In genomic region chr18:30862900-30863299, GRCh38 we compare ENCODE assay signal across 29 cellular contexts.
DNase-seq lines count a peak whose midpoint lies in the region; ATAC-seq and TF ChIP-seq lines count a peak whose summit lies in the region.
"Had no signal": no experiment of that assay in that cellular context is flagged by ENCODE, and none has a peak within 500 bp of the region (broad histone marks: within the 10 kb centered on the region; RNA-seq: fewer than 3 reads in every experiment).

No MANE protein-coding gene starts in this region.

- DNase-seq in GM23338 (ENCODE audit: low spot score) (no peak), left ventricle myocardium inferior (no peak), nucleus accumbens (lab: John Stamatoyannopoulos, UW) (peak in 30 of 56 donors; percentile 0 to 73 (median 22)), NCI-H2171 treated with DMSO at 0.1 percent for 48 hours (lab: John Stamatoyannopoulos, UW) (no peak), sigmoid colon (no peak), GDM1 (lab: John Stamatoyannopoulos, UW) (no peak)
- DNase-seq: AML-193; C1 segment of cervical spinal cord; CD4-positive, alpha-beta memory T cell; COR-L47; Karpas-422; NCI-H1092 treated with DMSO at 0.1 percent for 48 hours; NCI-H1436; NCI-H187; NCI-H2081 treated with DMSO at 0.1 percent for 48 hours; NCI-H2171; NCI-H345; NCI-H526; SIG-M5 had no signal

- no peaks in the 10 kb centered on the region; the same call in 1 of the 2 replicates for H3K9me2 ChIP-seq in GM23338 (ENCODE audit: insufficient read depth)

- H3K27ac ChIP-seq in GM23338 (ENCODE audit: low read depth) (no peak overlapping the region), left ventricle myocardium inferior (replicated peaks) (peak overlapping the region; percentile 4), sigmoid colon (no peak overlapping the region)
- H3K27ac ChIP-seq: A549, HL-60, RWPE1, SK-N-MC had no signal

- H3K27me3 ChIP-seq in GM23338 (ENCODE audit: insufficient read depth) (no peaks in the 10 kb centered on the region), left ventricle myocardium inferior (ENCODE audit: low read depth) (no peaks in the 10 kb centered on the region), sigmoid colon (no peaks in the 10 kb centered on the region)

- H3K4me1 ChIP-seq in GM23338 (ENCODE audit: insufficient read depth) (no peaks in the 10 kb centered on the region), left ventricle myocardium inferior (no peaks in the 10 kb centered on the region), sigmoid colon (no peaks in the 10 kb centered on the region)
- H3K4me1 ChIP-seq: A549 had no signal

- no peak for TF ChIP-seq POLR2A in sigmoid colon (IDR thresholded peaks at IDR 0.05)

- H3K27me3 Mint-ChIP-seq in GM23338 (ENCODE audit: insufficient read depth, low read depth, poor library complexity) (no peaks in the 10 kb centered on the region), brain (no peaks in the 10 kb centered on the region)
- H3K27me3 Mint-ChIP-seq: CD4-positive, alpha-beta memory T cell; IgD-negative memory B cell had no signal

- no peak overlapping the region for H3K4me2 ChIP-seq in GM23338
- H3K4me2 ChIP-seq: A549 had no signal

- no peak overlapping the region for H3K4me3 Mint-ChIP-seq in GM23338
- H3K4me3 Mint-ChIP-seq in brain, result peak overlapping the region in 3 of 5 experiments; percentile 3 to 28 (median 12)
- H3K4me3 Mint-ChIP-seq: CD4-positive, alpha-beta memory T cell; IgD-negative memory B cell had no signal

- H3K36me3 Mint-ChIP-seq in GM23338 (ENCODE audit: low read depth) (peaks cover 1% of the 10 kb centered on the region; the same call in 2 of the 3 replicates), brain (no peaks in the 10 kb centered on the region)
- H3K36me3 Mint-ChIP-seq: CD4-positive, alpha-beta memory T cell; IgD-negative memory B cell had no signal

- H3K36me3 ChIP-seq in GM23338 (ENCODE audit: insufficient read depth) (no peaks in the 10 kb centered on the region), left ventricle myocardium inferior (no peaks in the 10 kb centered on the region), sigmoid colon (no peaks in the 10 kb centered on the region)

- no peaks in the 10 kb centered on the region for H3K79me2 ChIP-seq in GM23338 (replicated peaks; ENCODE audit: insufficient read depth)

- H3K27ac Mint-ChIP-seq in GM23338 (no peak overlapping the region), brain (peak overlapping the region in 3 of 5 experiments; percentile 2 to 42 (median 13))
- H3K27ac Mint-ChIP-seq: CD4-positive, alpha-beta memory T cell; IgD-negative memory B cell had no signal

- TF ChIP-seq EP300 in sigmoid colon (IDR thresholded peaks at IDR 0.05), result no peak

- H3F3A ChIP-seq in GM23338 (replicated peaks; ENCODE audit: low read depth), result no peaks in the 10 kb centered on the region

- H3K9me3 Mint-ChIP-seq in GM23338 (peaks cover 2% of the 10 kb centered on the region; the same call in 1 of the 3 replicates), brain (peaks cover 0 to 4% (median 2%) of the 10 kb centered on the region in 5 experiments)

- 0 out of 2 replicates have a peak overlapping the region, but pooled peaks have one; percentile 39 for H2AFZ ChIP-seq in GM23338

- H4K20me1 ChIP-seq in GM23338 (replicated peaks; ENCODE audit: insufficient read depth), result no peaks in the 10 kb centered on the region

- TF ChIP-seq CTCF in GM23338 (conservative IDR thresholded peaks at IDR 0.05; ENCODE audit: low read depth in 2 of 2) (no peak), brain (conservative IDR thresholded peaks at IDR 0.05) (no peak), left ventricle myocardium inferior (IDR thresholded peaks at IDR 0.05; ENCODE audit: borderline replicate concordance) (no peak), sigmoid colon (IDR thresholded peaks at IDR 0.05) (no peak)

- peaks cover 3% of the 10 kb centered on the region; the same call in 2 of the 3 replicates for H3K4me1 Mint-ChIP-seq in GM23338
- peaks cover 40% of the 10 kb centered on the region for H3K4me1 Mint-ChIP-seq in brain
- H3K4me1 Mint-ChIP-seq: CD4-positive, alpha-beta memory T cell; IgD-negative memory B cell had no signal

- H3K9me3 ChIP-seq in left ventricle myocardium inferior (replicated peaks) (no peaks in the 10 kb centered on the region), sigmoid colon (no peaks in the 10 kb centered on the region)
- H3K9me3 ChIP-seq: A549 had no signal

- no peak for ATAC-seq in GM23338
- ATAC-seq in GM21619 (IDR thresholded peaks at IDR 0.05; ENCODE audit: unreplicated experiment), result no peak
- ATAC-seq: A549, GM12878, HCT116, Panc1 had no signal

- intact Hi-C loops in left ventricle myocardium inferior (cut with micrococcal nuclease) (no loop called here), sigmoid colon (cut with DNase I) (no loop called here)

- WGBS in sigmoid colon, 2 donors, result 61 to 68% methylated on average over 6 of the region's 6 CpGs

- no peak overlapping the region for H3K4me3 ChIP-seq in GM23338
- H3K4me3 ChIP-seq in left ventricle myocardium inferior, result no peak overlapping the region
- H3K4me3 ChIP-seq in sigmoid colon, result no peak overlapping the region
- H3K4me3 ChIP-seq: A549, GM12878, SK-N-MC had no signal

TF ChIP-seq in GM23338, 12 proteins besides CTCF, POLR2A, EP300 and RAD21:
- TF ChIP-seq JUNB (IDR thresholded peaks at IDR 0.05; ENCODE audit: unreplicated experiment), result no peak
- no peak for TF ChIP-seq EZH2 (IDR thresholded peaks at IDR 0.05; ENCODE audit: low read depth, unreplicated experiment)
- no peak for TF ChIP-seq ZNF114 (CRISPR knock-in tag; IDR thresholded peaks at IDR 0.05)
- TF ChIP-seq POLR2AphosphoS5 (IDR thresholded peaks at IDR 0.05; ENCODE audit: low read depth), result no peak
- no peak for TF ChIP-seq STAT1 (IDR thresholded peaks at IDR 0.05; ENCODE audit: unreplicated experiment)
- TF ChIP-seq NANOG (IDR thresholded peaks at IDR 0.05; ENCODE audit: borderline replicate concordance), result no peak

Comparison
In these comparisons a context has a peak if more than half of its experiments do, and no peak if none do; other contexts are left out.
1. DNase-seq: peak in nucleus accumbens (30 of 56); none in GM23338 (single experiment), left ventricle myocardium inferior (single experiment), NCI-H2171 treated with DMSO at 0.1 percent for 48 hours (single experiment), sigmoid colon (single experiment) and GDM1 (single experiment).